Comparison of ENCODE assay signal across 21 cellular contexts in the genomic region with DNA sequence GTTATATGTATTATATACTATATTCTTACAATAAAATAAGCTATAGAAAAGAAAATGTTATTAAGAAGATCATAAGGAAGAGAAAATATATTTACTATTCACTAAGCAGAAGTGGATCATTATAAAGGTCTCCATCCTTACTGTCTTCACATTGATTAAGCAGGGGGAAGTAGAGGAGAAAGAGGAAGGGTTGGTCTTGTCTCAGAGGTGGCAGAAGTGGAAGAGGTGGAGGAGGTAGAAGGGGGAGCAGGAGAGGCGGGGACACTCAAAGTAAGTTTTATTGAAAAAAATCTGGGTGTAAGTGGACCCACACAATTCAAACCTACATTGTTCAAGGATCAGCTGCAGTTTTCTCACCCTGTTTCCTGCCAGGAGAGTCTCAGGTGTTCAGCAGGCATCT. TPM values are rescaled to one million over a fixed set of nuclear protein-coding genes. Genes with fewer than 3 reads are reported as not detected.
A peak's percentile ranks its signal among the peaks of the same experiment; 100 is the strongest.
DNase-seq lines count a peak whose midpoint lies in the region; ATAC-seq and TF ChIP-seq lines count a peak whose summit lies in the region.
"Had no signal": no experiment of that assay in that cellular context is flagged by ENCODE, and none has a peak within 500 bp of the region (broad histone marks: within the 10 kb centered on the region; RNA-seq: fewer than 3 reads in every experiment).

No MANE protein-coding gene starts in this region.

- no peaks in the 10 kb centered on the region for H3K36me3 ChIP-seq in IMR-90 (ENCODE audit: control insufficient read depth, insufficient read depth, low read length)
- H3K36me3 ChIP-seq in mammary epithelial cell (ENCODE audit: insufficient read depth, low read length) = no peaks in the 10 kb centered on the region
- H3K36me3 ChIP-seq: Peyer's patch had no signal

- no peak overlapping the region for H4K5ac ChIP-seq in IMR-90 (ENCODE audit: low read depth, low read length)

- peaks cover 47% of the 10 kb centered on the region for H3K27me3 Mint-ChIP-seq in stimulated activated naive CD8-positive, alpha-beta T cell treated with anti-CD3 and anti-CD28 coated beads, Interleukin-15, Interleukin-2, amounts not matched to agents 100 ng/mL and 50 ng/mL, for 24 hours
- H3K27me3 Mint-ChIP-seq in activated T-cell treated with anti-CD3 and anti-CD28 coated beads, Interleukin-2, amount 50 U/mL, for 24 hours = peaks cover 39% of the 10 kb centered on the region
- H3K27me3 Mint-ChIP-seq in nephron progenitor cell (ENCODE audit: low read depth, poor library complexity) = peaks cover 85% of the 10 kb centered on the region

- no peak overlapping the region for H2BK5ac ChIP-seq in IMR-90 (ENCODE audit: low read depth, low read length, poor library complexity, severe bottlenecking)

- H3K23ac ChIP-seq in IMR-90 (ENCODE audit: low read depth, low read length) = no peak overlapping the region

- no peak overlapping the region for H4K8ac ChIP-seq in IMR-90 (ENCODE audit: low read depth in 2 of 2, low read length in 2 of 2)

- H3K4me3 ChIP-seq in IMR-90 (ENCODE audit: insufficient read depth, low read depth, low read length) (no peak overlapping the region), mammary epithelial cell (replicated peaks in 1 of 3; ENCODE audit: insufficient read depth in 1 of 3, low read depth in 2 of 3, low read length in 3 of 3) (no peak overlapping the region)
- H3K4me3 ChIP-seq: Peyer's patch had no signal

- no peak overlapping the region for H2AK5ac ChIP-seq in IMR-90 (ENCODE audit: low read depth, low read length)

- no peak overlapping the region for H4K91ac ChIP-seq in IMR-90 (ENCODE audit: insufficient read depth, low read depth, low read length)

- H2AFZ ChIP-seq in IMR-90 (replicated peaks; ENCODE audit: low read length, poor library complexity) = no peak overlapping the region
- H2AFZ ChIP-seq in mammary epithelial cell (ENCODE audit: low read depth, low read length) = peak overlapping the region; percentile 60

- H3K9me3 Mint-ChIP-seq in stimulated activated naive CD8-positive, alpha-beta T cell treated with anti-CD3 and anti-CD28 coated beads, Interleukin-15, Interleukin-2, amounts not matched to agents 100 ng/mL and 50 ng/mL, for 24 hours = peaks cover 4% of the 10 kb centered on the region
- H3K9me3 Mint-ChIP-seq in activated T-cell treated with anti-CD3 and anti-CD28 coated beads, Interleukin-2, amount 50 U/mL, for 24 hours = no peaks in the 10 kb centered on the region
- peaks cover 30% of the 10 kb centered on the region for H3K9me3 Mint-ChIP-seq in nephron progenitor cell

- no peak overlapping the region for H2BK20ac ChIP-seq in IMR-90 (ENCODE audit: low read depth, low read length)

- POLR2A ChIA-PET in IMR-90 (lab: Charles Lee; ENCODE audit: unreplicated experiment) = no interaction called here

- no peaks in the 10 kb centered on the region for H3K36me3 Mint-ChIP-seq in stimulated activated naive CD8-positive, alpha-beta T cell treated with anti-CD3 and anti-CD28 coated beads, Interleukin-15, Interleukin-2, amounts not matched to agents 100 ng/mL and 50 ng/mL, for 24 hours (ENCODE audit: low read depth)
- H3K36me3 Mint-ChIP-seq in activated T-cell treated with anti-CD3 and anti-CD28 coated beads, Interleukin-2, amount 50 U/mL, for 24 hours (ENCODE audit: low read depth) = no peaks in the 10 kb centered on the region
- no peaks in the 10 kb centered on the region for H3K36me3 Mint-ChIP-seq in nephron progenitor cell (ENCODE audit: low read depth)
- H3K36me3 Mint-ChIP-seq: activated naive CD8-positive, alpha-beta T cell; CD14-positive monocyte; naive B cell had no signal

- no peak overlapping the region for H3K4me3 Mint-ChIP-seq in stimulated activated naive CD8-positive, alpha-beta T cell treated with anti-CD3 and anti-CD28 coated beads, Interleukin-15, Interleukin-2, amounts not matched to agents 100 ng/mL and 50 ng/mL, for 24 hours
- no peak overlapping the region for H3K4me3 Mint-ChIP-seq in activated T-cell treated with anti-CD3 and anti-CD28 coated beads, Interleukin-2, amount 50 U/mL, for 24 hours
- H3K4me3 Mint-ChIP-seq in nephron progenitor cell = no peak overlapping the region
- H3K4me3 Mint-ChIP-seq: activated naive CD8-positive, alpha-beta T cell; CD14-positive monocyte; naive B cell had no signal

- no peak overlapping the region for H2AK9ac ChIP-seq in IMR-90 (replicated peaks; ENCODE audit: low read depth, low read length, poor library complexity)

- H3K14ac ChIP-seq in IMR-90 (replicated peaks; ENCODE audit: low read depth, low read length) = no peak overlapping the region

- no peak overlapping the region for H2BK15ac ChIP-seq in IMR-90 (ENCODE audit: low read depth, low read length)

- BruUV-seq in IMR-90 (replicated peaks; lab: Mats Ljungman, UMichigan) (no TSS peak), mammary epithelial cell (replicated peaks; lab: Mats Ljungman, UMichigan) (no TSS peak)

- dilution Hi-C loops in IMR-90 (cut with HindIII; ENCODE audit: low sequenced_read_pairs, unreplicated experiment) = no loop called here
- dilution Hi-C loops in mammary epithelial cell (cut with HindIII; ENCODE audit: low sequenced_read_pairs) = no loop called here

- ATAC-seq in stimulated activated naive CD8-positive, alpha-beta T cell treated with anti-CD3 and anti-CD28 coated beads, Interleukin-15, Interleukin-2, amounts not matched to agents 100 U/mL and 50 U/mL, for 24 hours = no peak
- ATAC-seq in IMR-90 (ENCODE audit: low read depth) = no peak

- H3K9me1 ChIP-seq in IMR-90 (ENCODE audit: insufficient read depth, low read length) = no peaks in the 10 kb centered on the region; the same call in 1 of the 2 replicates

- H3K4me1 ChIP-seq in IMR-90 (ENCODE audit: control insufficient read depth, insufficient read depth, low read length) = no peaks in the 10 kb centered on the region; the same call in 1 of the 2 replicates
- peaks cover 49% of the 10 kb centered on the region for H3K4me1 ChIP-seq in mammary epithelial cell (ENCODE audit: insufficient read depth, low read length)
- H3K4me1 ChIP-seq: Peyer's patch had no signal

- H3K9ac ChIP-seq in IMR-90 (ENCODE audit: low read depth, low read length) (no peak overlapping the region), mammary epithelial cell (ENCODE audit: insufficient read depth, low read length) (peak overlapping the region; percentile 34)

- in situ Hi-C loops in IMR-90 (cut with MboI; ENCODE audit: low sequenced_read_pairs) (no loop called here), mammary epithelial cell (cut with MboI; ENCODE audit: low sequenced_read_pairs in 2 of 2) (no loop called here)

- no peak overlapping the region for H3K56ac ChIP-seq in IMR-90 (ENCODE audit: extremely low read depth, insufficient read depth, low read length)

- no peak for DNase-seq in stimulated activated naive CD8-positive, alpha-beta T cell treated with anti-CD3 and anti-CD28 coated beads, Interleukin-15, Interleukin-2, amounts not matched to agents 100 U/mL and 50 U/mL, for 24 hours
- DNase-seq in IMR-90 (no peak), mammary epithelial cell (no peak), nephron progenitor cell (no peak), NCI-H2029 treated with DMSO at 0.1 percent for 48 hours (lab: John Stamatoyannopoulos, UW) (no peak)
- DNase-seq in activated T-cell treated with anti-CD3 and anti-CD28 coated beads, Interleukin-2, amount 50 U/mL, for 24 hours = no peak
- no peak for DNase-seq in activated T-cell treated with anti-CD3 and anti-CD28 coated beads, Interleukin-2, amount 50 U/mL, for 1 hour
- DNase-seq: activated CD8-positive, alpha-beta memory T cell treated with anti-CD3 and anti-CD28 coated beads for 24 hours; dermis blood vessel endothelial cell; DMS 273 treated with DMSO at 0.1 percent for 48 hours; hypothalamus; kidney; naive B cell; NCI-H1436 treated with DMSO at 0.1 percent for 48 hours; Peyer's patch; T-helper 9 cell had no signal

- WGBS in IMR-90 (ENCODE audit: extremely low coverage in 2 of 2, insufficient read length in 1 of 2), 2 experiments = no CpG with 5 or more reads among the region's 1 CpG
- 100% methylated on average over 1 of the region's 1 CpG for WGBS in mammary epithelial cell (ENCODE audit: low coverage, missing lambda C conversion rate)

- no peaks in the 10 kb centered on the region for H4K20me1 ChIP-seq in IMR-90 (ENCODE audit: insufficient read depth, low read length)
- H4K20me1 ChIP-seq in mammary epithelial cell (ENCODE audit: insufficient read depth, low read length) = no peaks in the 10 kb centered on the region

- peak overlapping the region; percentile 91 for H3K27ac Mint-ChIP-seq in stimulated activated naive CD8-positive, alpha-beta T cell treated with anti-CD3 and anti-CD28 coated beads, Interleukin-15, Interleukin-2, amounts not matched to agents 100 ng/mL and 50 ng/mL, for 24 hours
- no peak overlapping the region for H3K27ac Mint-ChIP-seq in activated T-cell treated with anti-CD3 and anti-CD28 coated beads, Interleukin-2, amount 50 U/mL, for 24 hours
- H3K27ac Mint-ChIP-seq in nephron progenitor cell = no peak overlapping the region
- H3K27ac Mint-ChIP-seq: activated naive CD8-positive, alpha-beta T cell; CD14-positive monocyte; naive B cell had no signal

- H2BK120ac ChIP-seq in IMR-90 (ENCODE audit: low read depth, low read length) = no peak overlapping the region

- 0 out of 2 replicates have a peak overlapping the region, but pooled peaks have one; percentile 9 for H3K4me2 ChIP-seq in IMR-90 (ENCODE audit: low read depth, low read length)
- peak overlapping the region; percentile 84 for H3K4me2 ChIP-seq in mammary epithelial cell (ENCODE audit: insufficient read depth, low read depth, low read length)

- intact Hi-C loops in IMR-90 (cut with micrococcal nuclease) (no loop called here), mammary epithelial cell (cut with micrococcal nuclease) (loop anchor here (1.0 kb wide), 1 partner anchor 16 kb away; no protein-coding TSS in a partner anchor)

- peaks cover 37% of the 10 kb centered on the region for H3K4me1 Mint-ChIP-seq in stimulated activated naive CD8-positive, alpha-beta T cell treated with anti-CD3 and anti-CD28 coated beads, Interleukin-15, Interleukin-2, amounts not matched to agents 100 ng/mL and 50 ng/mL, for 24 hours (ENCODE audit: low read depth)
- peaks cover 20% of the 10 kb centered on the region for H3K4me1 Mint-ChIP-seq in activated T-cell treated with anti-CD3 and anti-CD28 coated beads, Interleukin-2, amount 50 U/mL, for 24 hours (ENCODE audit: low read depth)
- no peaks in the 10 kb centered on the region for H3K4me1 Mint-ChIP-seq in nephron progenitor cell
- H3K4me1 Mint-ChIP-seq: CD14-positive monocyte had no signal

- H3K79me2 ChIP-seq in mammary epithelial cell (ENCODE audit: insufficient read depth, low read length) = no peaks in the 10 kb centered on the region

- no peak for TF ChIP-seq RAD21 in IMR-90 (IDR thresholded peaks at IDR 0.05; ENCODE audit: low read length)

- no peak overlapping the region for H3K18ac ChIP-seq in IMR-90 (ENCODE audit: low read depth, low read length)

- peaks cover 5% of the 10 kb centered on the region for H3K9me3 ChIP-seq in IMR-90 (ENCODE audit: control insufficient read depth, insufficient read depth, low read length)
- H3K9me3 ChIP-seq in mammary epithelial cell (replicated peaks; ENCODE audit: insufficient read depth, low read length) = no peaks in the 10 kb centered on the region
- H3K9me3 ChIP-seq: Peyer's patch had no signal

- no peak overlapping the region for H3K27ac ChIP-seq in IMR-90 (ENCODE audit: insufficient read depth, low read length)
- peak overlapping the region; percentile 96 for H3K27ac ChIP-seq in mammary epithelial cell (ENCODE audit: insufficient read depth, low read depth, low read length)
- H3K27ac ChIP-seq: Peyer's patch had no signal

- TF ChIP-seq POLR2A in IMR-90 (IDR thresholded peaks at IDR 0.05; ENCODE audit: low read depth, low read length) = no peak

- TF ChIP-seq CTCF in IMR-90 (conservative IDR thresholded peaks at IDR 0.05; ENCODE audit: low read depth, low read length) = no peak
- no peak for TF ChIP-seq CTCF in mammary epithelial cell (conservative IDR thresholded peaks at IDR 0.05 in 1 of 2, IDR thresholded peaks at IDR 0.05 in 1 of 2; ENCODE audit: extremely low read depth in 1 of 2, insufficient read depth in 1 of 2, low read depth in 1 of 2, low read length in 2 of 2)
- no peak for TF ChIP-seq CTCF in nephron progenitor cell (IDR thresholded peaks at IDR 0.05)

- H3K4ac ChIP-seq in IMR-90 (ENCODE audit: low read depth, low read length) = no peak overlapping the region

- CTCF ChIA-PET in IMR-90 (lab: Yijun Ruan, JAX) (interaction anchor here (0.6 kb wide), 1 partner anchor 23 kb away, joined by 3 read pairs; no protein-coding TSS in a partner anchor), mammary epithelial cell (lab: Charles Lee; ENCODE audit: low non-redundant PET) (no interaction called here)

- peaks cover 2% of the 10 kb centered on the region; the same call in 1 of the 2 replicates for H3K27me3 ChIP-seq in IMR-90 (ENCODE audit: control insufficient read depth, insufficient read depth, low read length)
- no peaks in the 10 kb centered on the region for H3K27me3 ChIP-seq in mammary epithelial cell (ENCODE audit: insufficient read depth, low read length)
- H3K27me3 ChIP-seq: Peyer's patch had no signal

- H3K79me1 ChIP-seq in IMR-90 (ENCODE audit: low read depth in 1 of 2, low read length in 2 of 2) = no peaks in the 10 kb centered on the region

RNA-seq across cellular contexts. Expression of a gene that starts 28.9 kb away (rescaled TPM):
- 14.9 and 18.1 TPM in 2 replicates for total RNA-seq in IMR-90 (2012; rRNA removed)
- 7.2 and 7.3 TPM in 2 replicates for polyA plus RNA-seq in IMR-90 (2012; rRNA removed)
- 2.3 and 4.7 TPM in 2 replicates for polyA plus RNA-seq in IMR-90 (2012; cell fraction: cytosol; rRNA removed)
- 7.2 and 11.8 TPM in 2 replicates for polyA plus RNA-seq in IMR-90 (2012; cell fraction: nucleus; rRNA removed; ENCODE audit: low replicate concordance)
- 100 to 1,000 TPM in 1 of 2 donors, 10 to 100 TPM in 1; 35.5 to 106 TPM for total RNA-seq in mammary epithelial cell
- 22.1 TPM for polyA plus RNA-seq in mammary epithelial cell
- polyA minus RNA-seq in mammary epithelial cell = 78.2 TPM

RNA-seq across cellular contexts. Expression of a gene that starts 42.3 kb away (rescaled TPM):
- not detected in 2 replicates for total RNA-seq in IMR-90 (2012; rRNA removed)
- polyA plus RNA-seq in IMR-90 (2012; rRNA removed) = not detected in 2 replicates
- polyA plus RNA-seq in IMR-90 (2012; cell fraction: cytosol; rRNA removed) = not detected in 2 replicates
- polyA plus RNA-seq in IMR-90 (2012; cell fraction: nucleus; rRNA removed; ENCODE audit: low replicate concordance) = not detected in 2 replicates
- total RNA-seq in mammary epithelial cell = not detected
- polyA plus RNA-seq in mammary epithelial cell = not detected
- polyA minus RNA-seq in mammary epithelial cell = not detected
- total RNA-seq: dermis blood vessel endothelial cell, kidney, lung microvascular endothelial cell had no signal
- polyA plus RNA-seq: CD14-positive monocyte had no signal

RNA-seq across cellular contexts. Expression of a gene that starts 46.0 kb away (rescaled TPM):
- total RNA-seq in IMR-90 (2012; rRNA removed) (not detected in 2 replicates), mammary epithelial cell (not detected)
- polyA plus RNA-seq in IMR-90 (2012; rRNA removed) (not detected in 2 replicates), mammary epithelial cell (not detected)
- not detected in 2 replicates for polyA plus RNA-seq in IMR-90 (2012; cell fraction: cytosol; rRNA removed)
- not detected in 2 replicates for polyA plus RNA-seq in IMR-90 (2012; cell fraction: nucleus; rRNA removed; ENCODE audit: low replicate concordance)
- polyA minus RNA-seq in mammary epithelial cell = not detected
- total RNA-seq: dermis blood vessel endothelial cell, kidney, lung microvascular endothelial cell, urinary bladder had no signal
- polyA plus RNA-seq: CD14-positive monocyte had no signal
